Comparison of ENCODE assay signal across 12 cellular contexts in genomic region chr17:17151055-17151454, GRCh38. TPM values are rescaled to one million over a fixed set of nuclear protein-coding genes. Genes with fewer than 3 reads are reported as not detected.
A peak's percentile ranks its signal among the peaks of the same experiment; 100 is the strongest.
DNase-seq lines count a peak whose midpoint lies in the region; FAIRE-seq and TF ChIP-seq lines count a peak whose summit lies in the region.
"Had no signal": no experiment of that assay in that cellular context is flagged by ENCODE, and none has a peak within 500 bp of the region (broad histone marks: within the 10 kb centered on the region; RNA-seq: fewer than 3 reads in every experiment).

No MANE protein-coding gene starts in this region.

- H3K36me3 ChIP-seq in BLaER1: peaks cover 98% of the 10 kb centered on the region
- H3K36me3 ChIP-seq in mammary epithelial cell (ENCODE audit: insufficient read depth, low read length): peaks cover 47% of the 10 kb centered on the region
- H3K36me3 ChIP-seq in neutrophil: peaks cover 26% of the 10 kb centered on the region

- CTCF ChIA-PET in mammary epithelial cell (lab: Charles Lee; ENCODE audit: low non-redundant PET): no interaction called here

- H3K27me3 ChIP-seq in BLaER1 (no peaks in the 10 kb centered on the region), mammary epithelial cell (ENCODE audit: insufficient read depth, low read length) (no peaks in the 10 kb centered on the region), neutrophil (no peaks in the 10 kb centered on the region)

- H3K4me2 ChIP-seq in BLaER1 (peak overlapping the region; percentile 58), mammary epithelial cell (ENCODE audit: insufficient read depth, low read depth, low read length) (peak overlapping the region; percentile 19)

- in situ Hi-C loops in mammary epithelial cell (cut with MboI; ENCODE audit: low sequenced_read_pairs in 2 of 2): no loop called here

- dilution Hi-C loops in mammary epithelial cell (cut with HindIII; ENCODE audit: low sequenced_read_pairs): no loop called here

- intact Hi-C loops in mammary epithelial cell (cut with micrococcal nuclease): no loop called here

- WGBS in mammary epithelial cell (ENCODE audit: low coverage, missing lambda C conversion rate): 64% methylated on average over 5 of the region's 5 CpGs

- no peaks in the 10 kb centered on the region for H3K9me3 ChIP-seq in BLaER1
- no peaks in the 10 kb centered on the region for H3K9me3 ChIP-seq in mammary epithelial cell (replicated peaks; ENCODE audit: insufficient read depth, low read length)
- H3K9me3 ChIP-seq in neutrophil: no peaks in the 10 kb centered on the region
- H3K9me3 ChIP-seq: HAP-1 had no signal

- no peak for TF ChIP-seq POLR2A in GM12891 (IDR thresholded peaks at IDR 0.05; ENCODE audit: low read depth, low read length)

- TF ChIP-seq CTCF in mammary epithelial cell (conservative IDR thresholded peaks at IDR 0.05 in 1 of 2, IDR thresholded peaks at IDR 0.05 in 1 of 2; ENCODE audit: extremely low read depth in 1 of 2, insufficient read depth in 1 of 2, low read depth in 1 of 2, low read length in 2 of 2) (no peak), neutrophil (IDR thresholded peaks at IDR 0.05) (no peak)

- peak overlapping the region; percentile 25; the same call in 1 of the 2 replicates for H3K9ac ChIP-seq in BLaER1
- H3K9ac ChIP-seq in mammary epithelial cell (ENCODE audit: insufficient read depth, low read length): no peak overlapping the region

- no peak overlapping the region for H3K27ac ChIP-seq in BLaER1
- peak overlapping the region; percentile 85 for H3K27ac ChIP-seq in mammary epithelial cell (ENCODE audit: insufficient read depth, low read depth, low read length)
- peak overlapping the region; percentile 83 for H3K27ac ChIP-seq in neutrophil
- H3K27ac ChIP-seq: SK-N-MC had no signal

- peaks cover 88% of the 10 kb centered on the region for H3K4me1 ChIP-seq in BLaER1
- peaks cover 54% of the 10 kb centered on the region for H3K4me1 ChIP-seq in mammary epithelial cell (ENCODE audit: insufficient read depth, low read length)
- H3K4me1 ChIP-seq in neutrophil (ENCODE audit: control insufficient read depth in 1 of 2, insufficient read depth in 1 of 2, low read depth in 1 of 2, low read length in 1 of 2): peaks cover 34 to 49% of the 10 kb centered on the region in 2 experiments
- H3K4me1 ChIP-seq: HAP-1 had no signal

- H2AFZ ChIP-seq in mammary epithelial cell (ENCODE audit: low read depth, low read length): no peak overlapping the region

- H4K20me1 ChIP-seq in BLaER1 (peaks cover 60% of the 10 kb centered on the region), mammary epithelial cell (ENCODE audit: insufficient read depth, low read length) (no peaks in the 10 kb centered on the region)

- peaks cover 29% of the 10 kb centered on the region for H3K79me2 ChIP-seq in mammary epithelial cell (ENCODE audit: insufficient read depth, low read length)

- DNase-seq in HS-27A (ENCODE audit: low read depth) (peak; percentile 87), mammary epithelial cell (peak; percentile 91), C1 segment of cervical spinal cord (lab: John Stamatoyannopoulos, UW) (no peak), SKM-1 (lab: John Stamatoyannopoulos, UW; ENCODE audit: unreplicated experiment) (no peak), GM12891 (ENCODE audit: insufficient read length, low spot score) (no peak), SHP77 treated with DMSO at 0.1 percent for 48 hours (lab: John Stamatoyannopoulos, UW) (no peak)
- DNase-seq: cerebellar nuclear complex, Karpas-422 had no signal

- BruUV-seq in mammary epithelial cell (replicated peaks; lab: Mats Ljungman, UMichigan): no TSS peak

- H3K4me3 ChIP-seq in BLaER1: no peak overlapping the region
- no peak overlapping the region for H3K4me3 ChIP-seq in mammary epithelial cell (replicated peaks in 1 of 3; ENCODE audit: insufficient read depth in 1 of 3, low read depth in 2 of 3, low read length in 3 of 3)
- peak overlapping the region in 1 of 2 experiments; percentile 45 for H3K4me3 ChIP-seq in neutrophil (ENCODE audit: low read depth in 1 of 2, low read length in 1 of 2)
- H3K4me3 ChIP-seq: HAP-1, SK-N-MC had no signal

- no peak for FAIRE-seq in GM12891 (lab: Jason Lieb, UNC)

TF ChIP-seq in GM12891, 5 proteins besides CTCF, POLR2A, EP300 and RAD21:
- no peak for TF ChIP-seq POLR2AphosphoS5 (IDR thresholded peaks at IDR 0.05; ENCODE audit: low read depth, low read length)
- no peak for TF ChIP-seq SPI1 (IDR thresholded peaks at IDR 0.05; ENCODE audit: low read depth, low read length)
- no peak for TF ChIP-seq POU2F2 (IDR thresholded peaks at IDR 0.05; ENCODE audit: low read depth, low read length)
- TF ChIP-seq PAX5 (IDR thresholded peaks at IDR 0.05; ENCODE audit: insufficient read depth, low read length, severe bottlenecking): no peak
- no peak for TF ChIP-seq TAF1 (IDR thresholded peaks at IDR 0.05; ENCODE audit: low read depth, low read length)

RNA-seq across cellular contexts. Expression of gene PLD6, which starts 55.1 kb away (rescaled TPM):
- total RNA-seq in mammary epithelial cell: 1 to 10 TPM; 1.8 to 4.3 TPM
- polyA plus RNA-seq in mammary epithelial cell: 1.7 TPM
- not detected for polyA minus RNA-seq in mammary epithelial cell
- 5.8 TPM for polyA plus RNA-seq in GM12891 (2012; ENCODE audit: low read depth, missing spikeins)

Comparison
In these comparisons a context has a peak if more than half of its experiments do, and no peak if none do; other contexts are left out.
1. DNase-seq: peak in HS-27A (single experiment) and mammary epithelial cell (single experiment); none in C1 segment of cervical spinal cord (0 of 14), SKM-1 (single experiment), GM12891 (single experiment) and SHP77 treated with DMSO at 0.1 percent for 48 hours (single experiment).